ENCODE assay signal across 12 cellular contexts in genomic region chr3:106425021-106425420, GRCh38.
A peak's percentile ranks its signal among the peaks of the same experiment; 100 is the strongest.
DNase-seq lines count a peak whose midpoint lies in the region; ATAC-seq and TF ChIP-seq lines count a peak whose summit lies in the region.
"Had no signal": no experiment of that assay in that cellular context is flagged by ENCODE, and none has a peak within 500 bp of the region (broad histone marks: within the 10 kb centered on the region; RNA-seq: fewer than 3 reads in every experiment).

No MANE protein-coding gene starts in this region.

- POLR2A ChIA-PET in OCI-LY7 (lab: Charles Lee) = interaction anchor here (0.6 to 1.4 kb wide), 5 partner anchors 13 to 1007 kb away, joined by 3 to 7 read pairs (median 4); no protein-coding TSS in a partner anchor
- POLR2A ChIA-PET in CD8-positive, alpha-beta T cell (lab: Charles Lee) = no interaction called here

- ATAC-seq in stimulated activated naive B cell treated with anti-CD40 and anti-IgM and Interleukin-4, amounts not matched to agents 10 μg/mL and 1 μg/mL and 100 μg/mL, for 72 hours (replicated peaks) = no peak
- no peak for ATAC-seq in CD8-positive, alpha-beta T cell
- no peak for ATAC-seq in GM21447 (IDR thresholded peaks at IDR 0.05; ENCODE audit: unreplicated experiment)

- H3K27ac ChIP-seq in OCI-LY7 (ENCODE audit: low read depth, low read length, poor library complexity, severe bottlenecking) (no peak overlapping the region), fibroblast of lung (ENCODE audit: insufficient read depth, low read length) (no peak overlapping the region)
- no peak overlapping the region for H3K27ac ChIP-seq in CD8-positive, alpha-beta T cell (ENCODE audit: low read depth, low read length)
- H3K27ac ChIP-seq: VCaP had no signal

- no peaks in the 10 kb centered on the region for H3K36me3 ChIP-seq in OCI-LY7 (ENCODE audit: insufficient read depth, low read length)
- H3K36me3 ChIP-seq in fibroblast of lung (ENCODE audit: control insufficient read depth, insufficient read depth, low read length) = no peaks in the 10 kb centered on the region
- no peaks in the 10 kb centered on the region for H3K36me3 ChIP-seq in CD8-positive, alpha-beta T cell (ENCODE audit: insufficient read depth, low read length)
- H3K36me3 ChIP-seq: HAP-1 had no signal

- H3K4me3 ChIP-seq in OCI-LY7 (ENCODE audit: low read depth, low read length, poor library complexity, severe bottlenecking) (no peak overlapping the region), fibroblast of lung (replicated peaks in 1 of 4; ENCODE audit: control extremely low read depth in 1 of 4, insufficient read depth in 1 of 4, low read depth in 3 of 4, low read length in 4 of 4) (no peak overlapping the region)
- no peak overlapping the region for H3K4me3 ChIP-seq in CD8-positive, alpha-beta T cell (ENCODE audit: low read depth, low read length)
- H3K4me3 ChIP-seq: HAP-1 had no signal

- 0 out of 2 replicates have a peak overlapping the region, but pooled peaks have one; percentile 0 for H2AFZ ChIP-seq in OCI-LY7 (ENCODE audit: low read length)
- H2AFZ ChIP-seq in fibroblast of lung (ENCODE audit: low read length) = peak overlapping the region; percentile 12

- H3K4me1 ChIP-seq in OCI-LY7 (ENCODE audit: insufficient read depth, low read length, poor library complexity, severe bottlenecking) (peaks cover 10% of the 10 kb centered on the region), fibroblast of lung (ENCODE audit: control insufficient read depth, extremely low read depth, insufficient read depth, low read length) (peaks cover 8% of the 10 kb centered on the region)
- H3K4me1 ChIP-seq in CD8-positive, alpha-beta T cell (ENCODE audit: insufficient read depth, low read length) = no peaks in the 10 kb centered on the region
- H3K4me1 ChIP-seq: HAP-1 had no signal

- H3K4me2 ChIP-seq in OCI-LY7 (ENCODE audit: low read length) (no peak overlapping the region), fibroblast of lung (ENCODE audit: extremely low read depth, insufficient read depth, low read length) (no peak overlapping the region)

- peak overlapping the region; percentile 42 for H3K27ac Mint-ChIP-seq in activated naive CD8-positive, alpha-beta T cell
- H3K27ac Mint-ChIP-seq in activated naive CD8-positive, alpha-beta T cell treated with anti-CD3 and anti-CD28 coated beads for 36 hours = no peak overlapping the region
- H3K27ac Mint-ChIP-seq in stimulated activated naive B cell treated with anti-CD40 and anti-IgM and Interleukin-4, amounts not matched to agents 10 μg/mL and 1 μg/mL and 100 μg/mL, for 72 hours = peak overlapping the region; percentile 63
- H3K27ac Mint-ChIP-seq in CD8-positive, alpha-beta T cell = no peak overlapping the region

- H3K9me3 ChIP-seq in OCI-LY7 (ENCODE audit: low read length) (no peaks in the 10 kb centered on the region; the same call in 1 of the 2 replicates), fibroblast of lung (ENCODE audit: control insufficient read depth, insufficient read depth, low read depth, low read length) (no peaks in the 10 kb centered on the region)
- no peaks in the 10 kb centered on the region for H3K9me3 ChIP-seq in CD8-positive, alpha-beta T cell (ENCODE audit: low read length)
- H3K9me3 ChIP-seq: HAP-1 had no signal

- no peaks in the 10 kb centered on the region for H3K27me3 Mint-ChIP-seq in activated naive CD8-positive, alpha-beta T cell
- no peaks in the 10 kb centered on the region for H3K27me3 Mint-ChIP-seq in activated naive CD8-positive, alpha-beta T cell treated with anti-CD3 and anti-CD28 coated beads for 36 hours
- H3K27me3 Mint-ChIP-seq in stimulated activated naive B cell treated with anti-CD40 and anti-IgM and Interleukin-4, amounts not matched to agents 10 μg/mL and 1 μg/mL and 100 μg/mL, for 72 hours = no peaks in the 10 kb centered on the region
- no peaks in the 10 kb centered on the region for H3K27me3 Mint-ChIP-seq in CD8-positive, alpha-beta T cell (ENCODE audit: low read depth)
- H3K27me3 Mint-ChIP-seq: CD4-positive, alpha-beta memory T cell had no signal

- intact Hi-C loops in OCI-LY7 (cut with micrococcal nuclease; ENCODE audit: unreplicated experiment) = no loop called here
- intact Hi-C loops in CD8-positive, alpha-beta T cell (cut with DNase I, micrococcal nuclease) = loop anchor here in 1 of 2 experiments (10.0 kb wide), 1 partner anchor 740 kb away; no protein-coding TSS in a partner anchor

- H3K79me2 ChIP-seq in OCI-LY7 (ENCODE audit: insufficient read depth, low read depth, low read length) (no peaks in the 10 kb centered on the region), fibroblast of lung (ENCODE audit: control insufficient read depth, insufficient read depth, low read length) (no peaks in the 10 kb centered on the region)

- H3K4me3 Mint-ChIP-seq in activated naive CD8-positive, alpha-beta T cell = no peak overlapping the region
- no peak overlapping the region for H3K4me3 Mint-ChIP-seq in activated naive CD8-positive, alpha-beta T cell treated with anti-CD3 and anti-CD28 coated beads for 36 hours
- H3K4me3 Mint-ChIP-seq in stimulated activated naive B cell treated with anti-CD40 and anti-IgM and Interleukin-4, amounts not matched to agents 10 μg/mL and 1 μg/mL and 100 μg/mL, for 72 hours = no peak overlapping the region
- no peak overlapping the region for H3K4me3 Mint-ChIP-seq in CD8-positive, alpha-beta T cell

- BruUV-seq in OCI-LY7 (replicated peaks; lab: Mats Ljungman, UMichigan) = no TSS peak

- no peak overlapping the region for H3K9ac ChIP-seq in fibroblast of lung (ENCODE audit: insufficient read depth, low read length)

- no peaks in the 10 kb centered on the region for H4K20me1 ChIP-seq in OCI-LY7 (ENCODE audit: insufficient read depth, low read length)
- no peaks in the 10 kb centered on the region for H4K20me1 ChIP-seq in fibroblast of lung (ENCODE audit: control insufficient read depth, extremely low read depth, insufficient read depth, low read length)

- DNase-seq in activated naive CD8-positive, alpha-beta T cell treated with anti-CD3 and anti-CD28 coated beads for 36 hours = no peak
- DNase-seq in OCI-LY7 (ENCODE audit: low spot score) = no peak
- DNase-seq in fibroblast of lung (ENCODE audit: low read depth in 2 of 2) = peak; percentile 71 to 89
- DNase-seq in stimulated activated naive B cell treated with anti-CD40 and anti-IgM and Interleukin-4, amounts not matched to agents 10 μg/mL and 1 μg/mL and 100 μg/mL, for 72 hours = no peak
- no peak for DNase-seq in stimulated activated CD4-positive, alpha-beta T cell treated with anti-CD3 and anti-CD28 coated beads, Interleukin-2, amount 100 ng/mL, for 48 hours
- DNase-seq in CD8-positive, alpha-beta T cell = no peak
- DNase-seq: activated gamma-delta T cell treated with Interleukin-2 at 50 U/mL for 16 hours had no signal

- H3K9me3 Mint-ChIP-seq in activated naive CD8-positive, alpha-beta T cell (ENCODE audit: low read depth) = no peaks in the 10 kb centered on the region
- H3K9me3 Mint-ChIP-seq in activated naive CD8-positive, alpha-beta T cell treated with anti-CD3 and anti-CD28 coated beads for 36 hours = peaks cover 9% of the 10 kb centered on the region
- H3K9me3 Mint-ChIP-seq in stimulated activated naive B cell treated with anti-CD40 and anti-IgM and Interleukin-4, amounts not matched to agents 10 μg/mL and 1 μg/mL and 100 μg/mL, for 72 hours = peaks cover 14 to 20% of the 10 kb centered on the region in 2 donors
- H3K9me3 Mint-ChIP-seq in CD8-positive, alpha-beta T cell = no peaks in the 10 kb centered on the region

- H3K4me1 Mint-ChIP-seq in activated naive CD8-positive, alpha-beta T cell (ENCODE audit: low read depth) = peaks cover 36% of the 10 kb centered on the region
- H3K4me1 Mint-ChIP-seq in activated naive CD8-positive, alpha-beta T cell treated with anti-CD3 and anti-CD28 coated beads for 36 hours = peaks cover 38% of the 10 kb centered on the region
- peaks cover 35 to 71% of the 10 kb centered on the region in 2 donors for H3K4me1 Mint-ChIP-seq in stimulated activated naive B cell treated with anti-CD40 and anti-IgM and Interleukin-4, amounts not matched to agents 10 μg/mL and 1 μg/mL and 100 μg/mL, for 72 hours
- H3K4me1 Mint-ChIP-seq in CD8-positive, alpha-beta T cell (ENCODE audit: low read depth) = peaks cover 9% of the 10 kb centered on the region

- H3K27me3 ChIP-seq in fibroblast of lung (ENCODE audit: control insufficient read depth, insufficient read depth, low read length) = no peaks in the 10 kb centered on the region
- no peaks in the 10 kb centered on the region for H3K27me3 ChIP-seq in CD8-positive, alpha-beta T cell (ENCODE audit: insufficient read depth, low read length)

- no peaks in the 10 kb centered on the region for H3K9me2 ChIP-seq in OCI-LY7 (ENCODE audit: insufficient read depth, low read length)

- CTCF ChIA-PET in OCI-LY7 (lab: Charles Lee; ENCODE audit: unreplicated experiment) = interaction anchor here (0.6 kb wide), 1 partner anchor 849 kb away, joined by 3 read pairs; no protein-coding TSS in a partner anchor
- CTCF ChIA-PET in CD8-positive, alpha-beta T cell (lab: Charles Lee) = no interaction called here

- no peak for TF ChIP-seq CTCF in OCI-LY7 (conservative IDR thresholded peaks at IDR 0.05; ENCODE audit: low read length)
- no peak for TF ChIP-seq CTCF in fibroblast of lung (conservative IDR thresholded peaks at IDR 0.05 in 1 of 2, IDR thresholded peaks at IDR 0.05 in 1 of 2; ENCODE audit: low read depth in 1 of 2, low read length in 2 of 2)
- no peak for TF ChIP-seq CTCF in CD8-positive, alpha-beta T cell (IDR thresholded peaks at IDR 0.05)

- H3K36me3 Mint-ChIP-seq in activated naive CD8-positive, alpha-beta T cell = no peaks in the 10 kb centered on the region
- peaks cover 16% of the 10 kb centered on the region for H3K36me3 Mint-ChIP-seq in activated naive CD8-positive, alpha-beta T cell treated with anti-CD3 and anti-CD28 coated beads for 36 hours
- H3K36me3 Mint-ChIP-seq in stimulated activated naive B cell treated with anti-CD40 and anti-IgM and Interleukin-4, amounts not matched to agents 10 μg/mL and 1 μg/mL and 100 μg/mL, for 72 hours = peaks cover 13 to 16% of the 10 kb centered on the region in 2 donors
- H3K36me3 Mint-ChIP-seq in CD8-positive, alpha-beta T cell = no peaks in the 10 kb centered on the region
- H3K36me3 Mint-ChIP-seq: CD4-positive, alpha-beta memory T cell had no signal

Comparison
In these comparisons a context has a peak if more than half of its experiments do, and no peak if none do; other contexts are left out.
1. H3K27ac Mint-ChIP-seq: peak in activated naive CD8-positive, alpha-beta T cell (single experiment) and stimulated activated naive B cell treated with anti-CD40 and anti-IgM and Interleukin-4, amounts not matched to agents 10 μg/mL and 1 μg/mL and 100 μg/mL, for 72 hours (single experiment); none in activated naive CD8-positive, alpha-beta T cell treated with anti-CD3 and anti-CD28 coated beads for 36 hours (single experiment) and CD8-positive, alpha-beta T cell (single experiment).
2. DNase-seq: peak in fibroblast of lung (2 of 2); none in activated naive CD8-positive, alpha-beta T cell treated with anti-CD3 and anti-CD28 coated beads for 36 hours (single experiment), OCI-LY7 (single experiment), stimulated activated naive B cell treated with anti-CD40 and anti-IgM and Interleukin-4, amounts not matched to agents 10 μg/mL and 1 μg/mL and 100 μg/mL, for 72 hours (single experiment), stimulated activated CD4-positive, alpha-beta T cell treated with anti-CD3 and anti-CD28 coated beads, Interleukin-2, amount 100 ng/mL, for 48 hours (0 of 2) and CD8-positive, alpha-beta T cell (0 of 7).